ENCODE assay signal across 33 cellular contexts in genomic region chr15:92409521-92409920, GRCh38. TPM values are rescaled to one million over a fixed set of nuclear protein-coding genes. Genes with fewer than 3 reads are reported as not detected.
"Had no signal": no experiment of that assay in that cellular context is flagged by ENCODE, and none has a peak within 500 bp of the region (broad histone marks: within the 10 kb centered on the region; RNA-seq: fewer than 3 reads in every experiment).

No MANE protein-coding gene starts in this region.

- H3K4me3 ChIP-seq: adrenal gland, body of pancreas, cardiac muscle cell, colonic mucosa had no signal

- FAIRE-seq: frontal cortex had no signal

- H3K27ac Mint-ChIP-seq: activated CD4-positive, alpha-beta memory T cell treated with anti-CD3 and anti-CD28 coated beads for 36 hours; activated CD4-positive, alpha-beta T cell treated with anti-CD3 and anti-CD28 coated beads for 36 hours; activated CD4-positive, alpha-beta T cell treated with anti-CD3 and anti-CD28 coated beads, Interleukin-2, amount 10 ng/mL, durations not matched to agents 24 days and 14 days; activated CD8-positive, alpha-beta memory T cell treated with anti-CD3 and anti-CD28 coated beads, Interleukin-2, amount 10 ng/mL, durations not matched to agents 7 days and 5 days; activated CD8-positive, alpha-beta T cell treated with anti-CD3 and anti-CD28 coated beads, Interleukin-2, amount 10 ng/mL, durations not matched to agents 7 days and 5 days; activated naive CD4-positive, alpha-beta T cell treated with anti-CD3 and anti-CD28 coated beads for 36 hours; activated naive CD4-positive, alpha-beta T cell treated with anti-CD3 and anti-CD28 coated beads, Interleukin-2, amount 50 U/mL, for 24 hours; activated naive CD8-positive, alpha-beta T cell treated with anti-CD3 and anti-CD28 coated beads for 36 hours; activated naive CD8-positive, alpha-beta T cell treated with anti-CD3 and anti-CD28 coated beads, Interleukin-2, amount 50 U/mL, for 24 hours; activated T-helper 1 cell treated with anti-CD3 and anti-CD28 coated beads, Interleukin-12 subunit alpha, Interleukin-12 subunit beta, Interleukin-2, Interleukin-4 antibody, amounts not matched to agents 30 ng/mL and 10 ng/mL and 1 ng/mL, durations not matched to agents 14 hours and 24 hours and 36 hours; activated T-helper 2 cell treated with anti-CD3 and anti-CD28 coated beads, Interferon-gamma antibody, Interleukin-2, Interleukin-4, amounts not matched to agents 10 μg/mL and 5 μg/mL and 100 μg/mL, durations not matched to agents 14 hours and 24 hours and 36 hours had no signal

- H3K4me3 Mint-ChIP-seq: activated CD4-positive, alpha-beta memory T cell treated with anti-CD3 and anti-CD28 coated beads for 36 hours; activated CD4-positive, alpha-beta T cell treated with anti-CD3 and anti-CD28 coated beads for 36 hours; activated CD4-positive, alpha-beta T cell treated with anti-CD3 and anti-CD28 coated beads, Interleukin-2, amount 10 ng/mL, durations not matched to agents 24 days and 14 days; activated CD8-positive, alpha-beta memory T cell treated with anti-CD3 and anti-CD28 coated beads, Interleukin-2, amount 10 ng/mL, durations not matched to agents 7 days and 5 days; activated CD8-positive, alpha-beta T cell treated with anti-CD3 and anti-CD28 coated beads, Interleukin-2, amount 10 ng/mL, durations not matched to agents 7 days and 5 days; activated naive CD4-positive, alpha-beta T cell treated with anti-CD3 and anti-CD28 coated beads for 36 hours; activated naive CD4-positive, alpha-beta T cell treated with anti-CD3 and anti-CD28 coated beads, Interleukin-2, amount 50 U/mL, for 24 hours; activated naive CD8-positive, alpha-beta T cell treated with anti-CD3 and anti-CD28 coated beads for 36 hours; activated naive CD8-positive, alpha-beta T cell treated with anti-CD3 and anti-CD28 coated beads, Interleukin-2, amount 50 U/mL, for 24 hours; activated T-helper 1 cell treated with anti-CD3 and anti-CD28 coated beads, Interleukin-12 subunit alpha, Interleukin-12 subunit beta, Interleukin-2, Interleukin-4 antibody, amounts not matched to agents 30 ng/mL and 10 ng/mL and 1 ng/mL, durations not matched to agents 14 hours and 24 hours and 36 hours had no signal

- H3K9me3 Mint-ChIP-seq: activated CD4-positive, alpha-beta memory T cell treated with anti-CD3 and anti-CD28 coated beads for 36 hours; activated CD4-positive, alpha-beta T cell treated with anti-CD3 and anti-CD28 coated beads, Interleukin-2, amount 10 ng/mL, durations not matched to agents 24 days and 14 days; activated naive CD4-positive, alpha-beta T cell treated with anti-CD3 and anti-CD28 coated beads for 36 hours; activated naive CD4-positive, alpha-beta T cell treated with anti-CD3 and anti-CD28 coated beads, Interleukin-2, amount 50 U/mL, for 24 hours; activated naive CD8-positive, alpha-beta T cell treated with anti-CD3 and anti-CD28 coated beads for 36 hours; activated naive CD8-positive, alpha-beta T cell treated with anti-CD3 and anti-CD28 coated beads, Interleukin-2, amount 50 U/mL, for 24 hours; activated T-helper 1 cell treated with anti-CD3 and anti-CD28 coated beads, Interleukin-12 subunit alpha, Interleukin-12 subunit beta, Interleukin-2, Interleukin-4 antibody, amounts not matched to agents 30 ng/mL and 10 ng/mL and 1 ng/mL, durations not matched to agents 14 hours and 24 hours and 36 hours; activated T-helper 2 cell treated with anti-CD3 and anti-CD28 coated beads, Interferon-gamma antibody, Interleukin-2, Interleukin-4, amounts not matched to agents 10 μg/mL and 5 μg/mL and 100 μg/mL, durations not matched to agents 14 hours and 24 hours and 36 hours had no signal

- H3K27me3 ChIP-seq: adrenal gland, cardiac muscle cell, colonic mucosa had no signal

- DNase-seq: activated CD4-positive, alpha-beta memory T cell treated with anti-CD3 and anti-CD28 coated beads for 36 hours; activated CD4-positive, alpha-beta T cell treated with anti-CD3 and anti-CD28 coated beads for 36 hours; activated CD4-positive, alpha-beta T cell treated with anti-CD3 and anti-CD28 coated beads, Interleukin-2, amount 10 ng/mL, durations not matched to agents 24 days and 14 days; activated CD4-positive, CD25-positive, alpha-beta regulatory T cell; activated CD4-positive, CD25-positive, alpha-beta regulatory T cell treated with anti-CD3 and anti-CD28 coated beads, Interleukin-2, amount 50 U/mL, for 72 hours; activated CD8-positive, alpha-beta memory T cell treated with anti-CD3 and anti-CD28 coated beads, Interleukin-2, amount 10 ng/mL, durations not matched to agents 7 days and 5 days; activated CD8-positive, alpha-beta memory T cell treated with anti-CD3 and anti-CD28 coated beads, Interleukin-2, amount 50 U/mL, for 4 hours; activated CD8-positive, alpha-beta T cell treated with anti-CD3 and anti-CD28 coated beads, Interleukin-2, amount 10 ng/mL, durations not matched to agents 7 days and 5 days; activated effector memory CD4-positive, alpha-beta T cell treated with anti-CD3 and anti-CD28 coated beads, Interleukin-2, amount 50 U/mL, for 16 hours; activated naive CD4-positive, alpha-beta T cell treated with anti-CD3 and anti-CD28 coated beads for 36 hours; activated naive CD8-positive, alpha-beta T cell treated with anti-CD3 and anti-CD28 coated beads for 36 hours; activated naive CD8-positive, alpha-beta T cell treated with anti-CD3 and anti-CD28 coated beads, Interleukin-2, amount 50 U/mL, for 24 hours; activated T-cell treated with anti-CD3 and anti-CD28 coated beads, Interleukin-2, amount 50 U/mL, for 1 hour; activated T-cell treated with anti-CD3 and anti-CD28 coated beads, Interleukin-2, amount 50 U/mL, for 48 hours; adrenal gland; amygdala; aorta; body of pancreas; central memory CD4-positive, alpha-beta T cell; cerebellar nuclear complex; colonic mucosa; effector CD8-positive, alpha-beta T cell; foreskin fibroblast; head of caudate nucleus; T-helper 2 cell had no signal

- H3K4me1 Mint-ChIP-seq: activated CD4-positive, alpha-beta T cell treated with anti-CD3 and anti-CD28 coated beads for 36 hours; activated CD4-positive, alpha-beta T cell treated with anti-CD3 and anti-CD28 coated beads, Interleukin-2, amount 10 ng/mL, durations not matched to agents 24 days and 14 days; activated CD8-positive, alpha-beta memory T cell treated with anti-CD3 and anti-CD28 coated beads, Interleukin-2, amount 10 ng/mL, durations not matched to agents 7 days and 5 days; activated naive CD4-positive, alpha-beta T cell treated with anti-CD3 and anti-CD28 coated beads, Interleukin-2, amount 50 U/mL, for 24 hours; activated naive CD8-positive, alpha-beta T cell treated with anti-CD3 and anti-CD28 coated beads for 36 hours; activated naive CD8-positive, alpha-beta T cell treated with anti-CD3 and anti-CD28 coated beads, Interleukin-2, amount 50 U/mL, for 24 hours had no signal

- ATAC-seq: activated CD4-positive, alpha-beta T cell treated with anti-CD3 and anti-CD28 coated beads for 36 hours; activated CD8-positive, alpha-beta memory T cell treated with anti-CD3 and anti-CD28 coated beads, Interleukin-2, amount 10 ng/mL, durations not matched to agents 7 days and 5 days; activated CD8-positive, alpha-beta T cell treated with anti-CD3 and anti-CD28 coated beads, Interleukin-2, amount 10 ng/mL, durations not matched to agents 7 days and 5 days; activated naive CD8-positive, alpha-beta T cell treated with anti-CD3 and anti-CD28 coated beads, Interleukin-2, amount 50 U/mL, for 24 hours; body of pancreas; esophagus mucosa had no signal

- H3K4me1 ChIP-seq: adrenal gland, body of pancreas, colonic mucosa had no signal

- H3K27ac ChIP-seq: adrenal gland, body of pancreas, cardiac muscle cell, colonic mucosa had no signal

- H3K27me3 Mint-ChIP-seq: activated CD4-positive, alpha-beta T cell treated with anti-CD3 and anti-CD28 coated beads, Interleukin-2, amount 10 ng/mL, durations not matched to agents 24 days and 14 days had no signal

- H3K36me3 Mint-ChIP-seq: activated CD4-positive, alpha-beta memory T cell treated with anti-CD3 and anti-CD28 coated beads for 36 hours; activated CD8-positive, alpha-beta memory T cell treated with anti-CD3 and anti-CD28 coated beads, Interleukin-2, amount 10 ng/mL, durations not matched to agents 7 days and 5 days; activated naive CD4-positive, alpha-beta T cell treated with anti-CD3 and anti-CD28 coated beads, Interleukin-2, amount 50 U/mL, for 24 hours; activated naive CD8-positive, alpha-beta T cell treated with anti-CD3 and anti-CD28 coated beads for 36 hours had no signal

- H3K36me3 ChIP-seq: adrenal gland, cardiac muscle cell, colonic mucosa had no signal

- H3K9me3 ChIP-seq: adrenal gland, body of pancreas, colonic mucosa had no signal

RNA-seq across cellular contexts. Expression of gene ST8SIA2, which starts 15.8 kb away (rescaled TPM):
- total RNA-seq: activated CD4-positive, alpha-beta memory T cell treated with anti-CD3 and anti-CD28 coated beads for 36 hours; activated CD4-positive, alpha-beta T cell treated with anti-CD3 and anti-CD28 coated beads for 36 hours; activated CD4-positive, alpha-beta T cell treated with anti-CD3 and anti-CD28 coated beads, Interleukin-2, amount 10 ng/mL, durations not matched to agents 24 days and 14 days; activated CD8-positive, alpha-beta memory T cell treated with anti-CD3 and anti-CD28 coated beads for 36 hours; activated CD8-positive, alpha-beta memory T cell treated with anti-CD3 and anti-CD28 coated beads, Interleukin-2, amount 10 ng/mL, durations not matched to agents 7 days and 5 days; activated CD8-positive, alpha-beta T cell treated with anti-CD3 and anti-CD28 coated beads, Interleukin-2, amount 10 ng/mL, durations not matched to agents 7 days and 5 days; activated naive CD4-positive, alpha-beta T cell treated with anti-CD3 and anti-CD28 coated beads for 36 hours; activated naive CD8-positive, alpha-beta T cell treated with anti-CD3 and anti-CD28 coated beads for 36 hours; activated T-helper 1 cell treated with anti-CD3 and anti-CD28 coated beads, Interleukin-12 subunit alpha, Interleukin-12 subunit beta, Interleukin-2, Interleukin-4 antibody, amounts not matched to agents 30 ng/mL and 10 ng/mL and 1 ng/mL, durations not matched to agents 14 hours and 24 hours and 36 hours; activated T-helper 2 cell treated with anti-CD3 and anti-CD28 coated beads, Interferon-gamma antibody, Interleukin-2, Interleukin-4, amounts not matched to agents 10 μg/mL and 5 μg/mL and 100 μg/mL, durations not matched to agents 14 hours and 24 hours and 36 hours; aorta; body of pancreas; T-helper 1 cell treated with Interleukin-12 subunit alpha and Interleukin-12 subunit beta and Interleukin-4 antibody, amounts not matched to agents 30 ng/mL and 1 ng/mL, for 36 hours had no signal
